ENCODE assay signal across 9 cellular contexts in the genomic region with DNA sequence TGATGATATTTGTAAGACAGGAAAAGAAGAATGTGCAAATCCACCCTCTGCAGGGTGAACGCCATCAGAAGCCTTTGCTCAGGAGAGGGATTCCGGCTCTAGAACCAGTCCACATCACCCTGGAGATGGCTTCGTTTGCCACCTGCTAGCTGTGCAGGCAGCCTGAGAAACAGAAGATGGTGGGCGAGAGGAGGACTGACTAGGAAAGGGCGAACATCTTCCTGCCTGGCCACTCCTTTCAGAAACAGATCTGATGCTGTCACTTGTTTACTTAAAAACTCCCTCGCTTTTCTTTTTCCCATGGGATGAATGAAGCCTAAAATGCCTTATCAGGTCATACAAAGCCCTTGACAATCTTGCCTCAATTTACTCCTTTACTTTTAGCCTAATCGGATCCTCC. TPM values are rescaled to one million over a fixed set of nuclear protein-coding genes. Genes with fewer than 3 reads are reported as not detected.
DNase-seq lines count a peak whose midpoint lies in the region; ATAC-seq and TF ChIP-seq lines count a peak whose summit lies in the region.
"Had no signal": no experiment of that assay in that cellular context is flagged by ENCODE, and none has a peak within 500 bp of the region (broad histone marks: within the 10 kb centered on the region; RNA-seq: fewer than 3 reads in every experiment).

No MANE protein-coding gene starts in this region.

- ATAC-seq in GM18907 (IDR thresholded peaks at IDR 0.05; ENCODE audit: unreplicated experiment), result no peak

- H3K36me3 Mint-ChIP-seq in MCF 10A (ENCODE audit: insufficient read depth, unreplicated experiment), result peaks cover 5% of the 10 kb centered on the region

- intact Hi-C loops in MCF 10A (cut with micrococcal nuclease), result no loop called here

- no peaks in the 10 kb centered on the region for H3K9me2 ChIP-seq in Karpas-422 (replicated peaks; ENCODE audit: insufficient read depth, low read length)

- DNase-seq in COLO668 (lab: John Stamatoyannopoulos, UW; ENCODE audit: unreplicated experiment), result peak; percentile 21
- peak; percentile 74 for DNase-seq in Karpas-422
- no peak for DNase-seq in MCF 10A (ENCODE audit: unreplicated experiment)
- DNase-seq in SIG-M5 (lab: John Stamatoyannopoulos, UW), result no peak
- no peak for DNase-seq in D341Med (ENCODE audit: low spot score)
- DNase-seq in NCI-H1436 (lab: John Stamatoyannopoulos, UW), result no peak

- no peaks in the 10 kb centered on the region for H3K27me3 Mint-ChIP-seq in MCF 10A (ENCODE audit: insufficient read depth, unreplicated experiment)

- H3K4me1 ChIP-seq in Karpas-422 (ENCODE audit: low read length) (peaks cover 54% of the 10 kb centered on the region), mononuclear cell (ENCODE audit: insufficient read depth, low read length) (peaks cover 62% of the 10 kb centered on the region)

- BruUV-seq in MCF 10A (replicated peaks; lab: Mats Ljungman, UMichigan), result TSS peak; percentile 30

- CTCF ChIA-PET in MCF 10A (lab: Yijun Ruan, JAX), result interaction anchor here (0.6 to 1.9 kb wide), 4 partner anchors 12 to 179 kb away, joined by 3 to 5 read pairs (median 3); no protein-coding TSS in a partner anchor

- peak overlapping the region; percentile 23 for H3K27ac Mint-ChIP-seq in MCF 10A (ENCODE audit: low read depth, unreplicated experiment)

- H2AFZ ChIP-seq in Karpas-422 (ENCODE audit: low read length), result no peak overlapping the region

- H3K4me3 ChIP-seq in Karpas-422 (ENCODE audit: low read length), result peak overlapping the region; percentile 100
- peak overlapping the region; percentile 83 for H3K4me3 ChIP-seq in mononuclear cell (ENCODE audit: low read length)

- peak overlapping the region; percentile 98 for H3K9ac ChIP-seq in Karpas-422 (ENCODE audit: low read length)

- H3K9me3 Mint-ChIP-seq in MCF 10A (ENCODE audit: unreplicated experiment), result no peaks in the 10 kb centered on the region

- H3K79me2 ChIP-seq in Karpas-422 (ENCODE audit: low read length), result peaks cover 59% of the 10 kb centered on the region

- POLR2A ChIA-PET in MCF 10A (lab: Yijun Ruan, JAX), result interaction anchor here (0.7 to 1.6 kb wide), 13 partner anchors 8 to 329 kb away, joined by 3 to 9 read pairs (median 5); partner anchors contain the start of genes IDH3B, NOP56, PCED1A and VPS16

- peak overlapping the region; percentile 91 for H3K4me3 Mint-ChIP-seq in MCF 10A (ENCODE audit: unreplicated experiment)

- H3K27me3 ChIP-seq in Karpas-422 (ENCODE audit: low read length) (no peaks in the 10 kb centered on the region), mononuclear cell (ENCODE audit: insufficient read depth, low read length) (no peaks in the 10 kb centered on the region)

- no peaks in the 10 kb centered on the region for H3K9me3 ChIP-seq in Karpas-422 (ENCODE audit: low read length)
- H3K9me3 ChIP-seq in mononuclear cell (ENCODE audit: low read depth, low read length), result no peaks in the 10 kb centered on the region

- H4K20me1 ChIP-seq in Karpas-422 (ENCODE audit: insufficient read depth, low read depth, low read length), result peaks cover 9% of the 10 kb centered on the region; the same call in 1 of the 2 replicates

- no peak for TF ChIP-seq CTCF in MCF 10A (IDR thresholded peaks at IDR 0.05; ENCODE audit: unreplicated experiment)

- peaks cover 8% of the 10 kb centered on the region; the same call in 1 of the 2 replicates for H3K36me3 ChIP-seq in Karpas-422 (ENCODE audit: insufficient read depth, low read length)

- peaks cover 46% of the 10 kb centered on the region for H3K4me1 Mint-ChIP-seq in MCF 10A (ENCODE audit: insufficient read depth, unreplicated experiment)

- peak overlapping the region; percentile 76 for H3K4me2 ChIP-seq in Karpas-422 (ENCODE audit: low read depth, low read length, poor library complexity, severe bottlenecking)

- peak overlapping the region; percentile 79 for H3K27ac ChIP-seq in Karpas-422 (ENCODE audit: low read length)

RNA-seq across cellular contexts. Expression of gene PTPRA, which starts 1.2 kb away (rescaled TPM):
- total RNA-seq in Karpas-422 (2014; rRNA removed; shearing (Covaris generic); ENCODE audit: low replicate concordance), result 45.2 and 58.4 TPM in 2 replicates
- total RNA-seq in MCF 10A (2022) (29.3 TPM in 2 replicates), mononuclear cell (148 TPM)

RNA-seq across cellular contexts. Expression of gene VPS16, which starts 33.9 kb away (rescaled TPM):
- 24.7 and 38.2 TPM in 2 replicates for total RNA-seq in Karpas-422 (2014; rRNA removed; shearing (Covaris generic); ENCODE audit: low replicate concordance)
- 32.1 and 32.6 TPM in 2 replicates for total RNA-seq in MCF 10A (2022)
- 16.6 TPM for total RNA-seq in mononuclear cell

RNA-seq across cellular contexts. Expression of gene PCED1A, which starts 34.0 kb away (rescaled TPM):
- total RNA-seq in Karpas-422 (2014; rRNA removed; shearing (Covaris generic); ENCODE audit: low replicate concordance), result 19.0 and 20.3 TPM in 2 replicates
- total RNA-seq in MCF 10A (2022), result 42.1 and 46.4 TPM in 2 replicates
- 30.0 TPM for total RNA-seq in mononuclear cell

RNA-seq across cellular contexts. Expression of gene TMEM239, which starts 58.3 kb away (rescaled TPM):
- total RNA-seq in Karpas-422 (2014; rRNA removed; shearing (Covaris generic); ENCODE audit: low replicate concordance), result not detected in 2 replicates
- total RNA-seq in MCF 10A (2022) (not detected in 2 replicates), mononuclear cell (not detected)
- total RNA-seq: M059J had no signal

RNA-seq across cellular contexts. Expression of gene C20orf141, which starts 59.7 kb away (rescaled TPM):
- total RNA-seq in Karpas-422 (2014; rRNA removed; shearing (Covaris generic); ENCODE audit: low replicate concordance), result not detected in 2 replicates
- total RNA-seq in MCF 10A (2022), result not detected in 2 replicates
- total RNA-seq in mononuclear cell, result not detected
- total RNA-seq: M059J had no signal

Comparison
In these comparisons a context has a peak if more than half of its experiments do, and no peak if none do; other contexts are left out.
1. DNase-seq: peak in COLO668 (single experiment) and Karpas-422 (single experiment); none in MCF 10A (single experiment), SIG-M5 (single experiment), D341Med (single experiment) and NCI-H1436 (single experiment).